ENCODE assay signal across 18 cellular contexts in genomic region chr13:73625562-73626339, GRCh38.
DNase-seq lines count a peak whose midpoint lies in the region; ATAC-seq and TF ChIP-seq lines count a peak whose summit lies in the region.
"Had no signal": no experiment of that assay in that cellular context is flagged by ENCODE, and none has a peak within 500 bp of the region (broad histone marks: within the 10 kb centered on the region; RNA-seq: fewer than 3 reads in every experiment).

No MANE protein-coding gene starts in this region.

- no peaks in the 10 kb centered on the region for H3K36me3 Mint-ChIP-seq in activated T-helper 2 cell treated with anti-CD3 and anti-CD28 coated beads, Interferon-gamma antibody, Interleukin-2, Interleukin-4, amounts not matched to agents 10 μg/mL and 5 μg/mL and 100 μg/mL, durations not matched to agents 14 hours and 24 hours and 36 hours (ENCODE audit: low read depth)
- H3K36me3 Mint-ChIP-seq in osteocyte (ENCODE audit: unreplicated experiment): no peaks in the 10 kb centered on the region
- H3K36me3 Mint-ChIP-seq: stimulated activated naive B cell treated with anti-CD40 and anti-IgM and Interleukin-4, amounts not matched to agents 10 μg/mL and 1 μg/mL and 100 μg/mL, for 72 hours had no signal

- no peaks in the 10 kb centered on the region for H3K36me3 ChIP-seq in Loucy (ENCODE audit: insufficient read depth, low read length)
- H3K36me3 ChIP-seq: HAP-1, left lung, tibial nerve had no signal

- H3K4me1 Mint-ChIP-seq in activated T-helper 2 cell treated with anti-CD3 and anti-CD28 coated beads, Interferon-gamma antibody, Interleukin-2, Interleukin-4, amounts not matched to agents 10 μg/mL and 5 μg/mL and 100 μg/mL, durations not matched to agents 14 hours and 24 hours and 36 hours (ENCODE audit: low read depth): peaks cover 44% of the 10 kb centered on the region
- H3K4me1 Mint-ChIP-seq in osteocyte (ENCODE audit: unreplicated experiment): no peaks in the 10 kb centered on the region
- H3K4me1 Mint-ChIP-seq: stimulated activated naive B cell treated with anti-CD40 and anti-IgM and Interleukin-4, amounts not matched to agents 10 μg/mL and 1 μg/mL and 100 μg/mL, for 72 hours had no signal

- peaks cover 1% of the 10 kb centered on the region for H3K27me3 Mint-ChIP-seq in activated T-helper 2 cell treated with anti-CD3 and anti-CD28 coated beads, Interferon-gamma antibody, Interleukin-2, Interleukin-4, amounts not matched to agents 10 μg/mL and 5 μg/mL and 100 μg/mL, durations not matched to agents 14 hours and 24 hours and 36 hours (ENCODE audit: low read depth)
- H3K27me3 Mint-ChIP-seq in osteocyte (ENCODE audit: unreplicated experiment): peaks cover 18% of the 10 kb centered on the region
- H3K27me3 Mint-ChIP-seq: stimulated activated naive B cell treated with anti-CD40 and anti-IgM and Interleukin-4, amounts not matched to agents 10 μg/mL and 1 μg/mL and 100 μg/mL, for 72 hours had no signal

- H3K4me3 Mint-ChIP-seq in activated T-helper 2 cell treated with anti-CD3 and anti-CD28 coated beads, Interferon-gamma antibody, Interleukin-2, Interleukin-4, amounts not matched to agents 10 μg/mL and 5 μg/mL and 100 μg/mL, durations not matched to agents 14 hours and 24 hours and 36 hours (ENCODE audit: low read depth): no peak overlapping the region
- no peak overlapping the region for H3K4me3 Mint-ChIP-seq in osteocyte (ENCODE audit: unreplicated experiment)
- H3K4me3 Mint-ChIP-seq: endodermal cell; stimulated activated naive B cell treated with anti-CD40 and anti-IgM and Interleukin-4, amounts not matched to agents 10 μg/mL and 1 μg/mL and 100 μg/mL, for 72 hours had no signal

- H3K9ac ChIP-seq in Loucy (ENCODE audit: low read depth, low read length, poor library complexity, severe bottlenecking): no peak overlapping the region

- H3K4me3 ChIP-seq in Loucy (ENCODE audit: low read length, poor library complexity, severe bottlenecking): no peak overlapping the region
- H3K4me3 ChIP-seq: HAP-1, left lung, mucosa of descending colon, smooth muscle cell, tibial nerve had no signal

- TF ChIP-seq CTCF in Loucy (conservative IDR thresholded peaks at IDR 0.05; ENCODE audit: low read length) (no peak), osteocyte (IDR thresholded peaks at IDR 0.05) (no peak)

- H2AFZ ChIP-seq in Loucy (ENCODE audit: low read length): no peak overlapping the region

- H3K79me2 ChIP-seq in Loucy (ENCODE audit: insufficient read depth, low read length): no peaks in the 10 kb centered on the region

- no peaks in the 10 kb centered on the region for H3K27me3 ChIP-seq in Loucy (ENCODE audit: insufficient read depth, low read length, poor library complexity, severe bottlenecking)
- H3K27me3 ChIP-seq: left lung, tibial nerve had no signal

- no peak for ATAC-seq in HG03097 (IDR thresholded peaks at IDR 0.05; ENCODE audit: low FRiP score, unreplicated experiment)
- no peak for ATAC-seq in HG02763 (IDR thresholded peaks at IDR 0.05; ENCODE audit: unreplicated experiment)
- ATAC-seq: left lung; mucosa of descending colon; stimulated activated naive B cell treated with anti-CD40 and anti-IgM and Interleukin-4, amounts not matched to agents 10 μg/mL and 1 μg/mL and 100 μg/mL, for 72 hours had no signal

- peaks cover 4% of the 10 kb centered on the region for H3K4me1 ChIP-seq in Loucy (ENCODE audit: insufficient read depth, low read length, poor library complexity, severe bottlenecking)
- H3K4me1 ChIP-seq: HAP-1, left lung had no signal

- no peaks in the 10 kb centered on the region for H3F3A ChIP-seq in Loucy (ENCODE audit: low read depth)

- H3K9me2 ChIP-seq in Loucy (replicated peaks; ENCODE audit: low read depth, low read length): no peaks in the 10 kb centered on the region

- intact Hi-C loops in activated T-helper 2 cell treated with anti-CD3 and anti-CD28 coated beads, Interferon-gamma antibody, Interleukin-2, Interleukin-4, amounts not matched to agents 10 μg/mL and 5 μg/mL and 100 μg/mL, durations not matched to agents 14 hours and 24 hours and 36 hours (cut with micrococcal nuclease): loop anchor here (5.0 kb wide), 1 partner anchor 77 kb away; no protein-coding TSS in a partner anchor

- no peaks in the 10 kb centered on the region for H3K9me3 Mint-ChIP-seq in activated T-helper 2 cell treated with anti-CD3 and anti-CD28 coated beads, Interferon-gamma antibody, Interleukin-2, Interleukin-4, amounts not matched to agents 10 μg/mL and 5 μg/mL and 100 μg/mL, durations not matched to agents 14 hours and 24 hours and 36 hours
- no peaks in the 10 kb centered on the region for H3K9me3 Mint-ChIP-seq in osteocyte (ENCODE audit: unreplicated experiment)
- H3K9me3 Mint-ChIP-seq: stimulated activated naive B cell treated with anti-CD40 and anti-IgM and Interleukin-4, amounts not matched to agents 10 μg/mL and 1 μg/mL and 100 μg/mL, for 72 hours had no signal

- H3K9me3 ChIP-seq in Loucy (ENCODE audit: insufficient read depth, low read depth, low read length): no peaks in the 10 kb centered on the region
- H3K9me3 ChIP-seq: HAP-1, left lung, mucosa of descending colon, tibial nerve had no signal

- H3K4me2 ChIP-seq in Loucy (ENCODE audit: low read depth, low read length, poor library complexity, severe bottlenecking): peak overlapping the region; percentile 27
- H3K4me2 ChIP-seq: smooth muscle cell had no signal

- DNase-seq in activated gamma-delta T cell treated with Interleukin-2 at 50 U/mL for 16 hours: peak; percentile 8
- no peak for DNase-seq in activated gamma-delta T cell (lab: John Stamatoyannopoulos, UW)
- DNase-seq in activated T-helper 2 cell treated with anti-CD3 and anti-CD28 coated beads, Interferon-gamma antibody, Interleukin-2, Interleukin-4, amounts not matched to agents 10 μg/mL and 5 μg/mL and 100 μg/mL, durations not matched to agents 14 hours and 24 hours and 36 hours (ENCODE audit: low spot score): peak; percentile 41
- DNase-seq in stimulated activated CD8-positive, alpha-beta memory T cell treated with anti-CD3 and anti-CD28 coated beads, Interleukin-15, amount 100 ng/mL, for 1 hour (ENCODE audit: low read depth): peak; percentile 2
- DNase-seq in osteocyte (ENCODE audit: extremely low spot score, unreplicated experiment): no peak
- DNase-seq: endodermal cell; left lung; mucosa of descending colon; NCI-H1417 treated with DMSO at 0.1 percent for 48 hours; NCI-H69; stimulated activated naive B cell treated with anti-CD40 and anti-IgM and Interleukin-4, amounts not matched to agents 10 μg/mL and 1 μg/mL and 100 μg/mL, for 72 hours; SW 1271 had no signal

- no peaks in the 10 kb centered on the region for H4K20me1 ChIP-seq in Loucy (ENCODE audit: insufficient read depth, low read length, poor library complexity, severe bottlenecking)

- no peak overlapping the region for H3K27ac Mint-ChIP-seq in activated T-helper 2 cell treated with anti-CD3 and anti-CD28 coated beads, Interferon-gamma antibody, Interleukin-2, Interleukin-4, amounts not matched to agents 10 μg/mL and 5 μg/mL and 100 μg/mL, durations not matched to agents 14 hours and 24 hours and 36 hours
- no peak overlapping the region for H3K27ac Mint-ChIP-seq in osteocyte (ENCODE audit: unreplicated experiment)
- H3K27ac Mint-ChIP-seq: endodermal cell; stimulated activated naive B cell treated with anti-CD40 and anti-IgM and Interleukin-4, amounts not matched to agents 10 μg/mL and 1 μg/mL and 100 μg/mL, for 72 hours had no signal

Comparison
In these comparisons a context has a peak if more than half of its experiments do, and no peak if none do; other contexts are left out.
1. DNase-seq: peak in activated gamma-delta T cell treated with Interleukin-2 at 50 U/mL for 16 hours (single experiment), activated T-helper 2 cell treated with anti-CD3 and anti-CD28 coated beads, Interferon-gamma antibody, Interleukin-2, Interleukin-4, amounts not matched to agents 10 μg/mL and 5 μg/mL and 100 μg/mL, durations not matched to agents 14 hours and 24 hours and 36 hours (single experiment) and stimulated activated CD8-positive, alpha-beta memory T cell treated with anti-CD3 and anti-CD28 coated beads, Interleukin-15, amount 100 ng/mL, for 1 hour (single experiment); none in activated gamma-delta T cell (single experiment) and osteocyte (single experiment).